Comparison of ENCODE assay signal across 16 cellular contexts in genomic region chr16:48720266-48720665, GRCh38.
DNase-seq lines count a peak whose midpoint lies in the region; ATAC-seq, FAIRE-seq and TF ChIP-seq lines count a peak whose summit lies in the region.
"Had no signal": no experiment of that assay in that cellular context is flagged by ENCODE, and none has a peak within 500 bp of the region (broad histone marks: within the 10 kb centered on the region; RNA-seq: fewer than 3 reads in every experiment).

No MANE protein-coding gene starts in this region.

- no peaks in the 10 kb centered on the region for H3K9me3 ChIP-seq in neuronal stem cell (replicated peaks in 1 of 2; ENCODE audit: control insufficient read depth in 2 of 2, insufficient read depth in 1 of 2, low read depth in 1 of 2, low read length in 2 of 2)
- H3K9me3 ChIP-seq in right atrium auricular region: no peaks in the 10 kb centered on the region
- H3K9me3 ChIP-seq: pancreas, SJSA1 had no signal

- H3K18ac ChIP-seq in neuronal stem cell (ENCODE audit: low read length): no peak overlapping the region

- no peak overlapping the region for H2BK15ac ChIP-seq in neuronal stem cell (ENCODE audit: low read length)

- no peak overlapping the region for H2AK5ac ChIP-seq in neuronal stem cell (ENCODE audit: low read depth, low read length)

- TF ChIP-seq CTCF in D721Med (IDR thresholded peaks at IDR 0.05; ENCODE audit: insufficient read depth, missing control alignments) (no peak), right atrium auricular region (IDR thresholded peaks at IDR 0.05) (no peak)

- no peak overlapping the region for H3K9ac ChIP-seq in neuronal stem cell (ENCODE audit: low read depth, low read length, poor library complexity)

- H3K27me3 ChIP-seq in neuronal stem cell (ENCODE audit: control insufficient read depth in 3 of 3, insufficient read depth in 3 of 3, low read depth in 1 of 3, low read length in 3 of 3) (no peaks in the 10 kb centered on the region), right atrium auricular region (no peaks in the 10 kb centered on the region)
- H3K27me3 ChIP-seq: gastroesophageal sphincter, pancreas, SJSA1, stomach had no signal

- no peak overlapping the region for H4K91ac ChIP-seq in neuronal stem cell (ENCODE audit: low read depth, low read length, poor library complexity)

- H3K4me1 ChIP-seq in neuronal stem cell (ENCODE audit: control insufficient read depth in 2 of 2, insufficient read depth in 1 of 2, low read depth in 1 of 2, low read length in 2 of 2): no peaks in the 10 kb centered on the region
- H3K4me1 ChIP-seq in right atrium auricular region: no peaks in the 10 kb centered on the region
- H3K4me1 ChIP-seq: gastroesophageal sphincter, pancreas, SJSA1, stomach had no signal

- no peak overlapping the region for H3K4me2 ChIP-seq in neuronal stem cell (ENCODE audit: insufficient read depth, low read length, poor library complexity, severe bottlenecking)

- H2AFZ ChIP-seq in neuronal stem cell (ENCODE audit: low read length): no peak overlapping the region

- no peak overlapping the region for H2BK120ac ChIP-seq in neuronal stem cell (ENCODE audit: low read depth, low read length)

- H4K8ac ChIP-seq in neuronal stem cell (ENCODE audit: low read depth, low read length): no peak overlapping the region

- H3K14ac ChIP-seq in neuronal stem cell (ENCODE audit: low read length): no peak overlapping the region

- FAIRE-seq in D721Med (lab: Jason Lieb, UNC): no peak
- FAIRE-seq: pancreas had no signal

- no CpG with 5 or more reads among the region's 9 CpGs for WGBS in neuronal stem cell (ENCODE audit: extremely low coverage in 2 of 2, insufficient read length in 2 of 2, insufficient replicate concordance in 1 of 2), 2 donors

- no peak overlapping the region for H2BK12ac ChIP-seq in neuronal stem cell (ENCODE audit: low read length)

- H3K23ac ChIP-seq in neuronal stem cell (ENCODE audit: low read depth, low read length, poor library complexity): no peak overlapping the region

- H3K79me1 ChIP-seq in neuronal stem cell (ENCODE audit: low read depth, low read length): no peaks in the 10 kb centered on the region

- peak; percentile 31 for DNase-seq in DMS 273 (lab: John Stamatoyannopoulos, UW; ENCODE audit: unreplicated experiment)
- no peak for DNase-seq in DMS 273 treated with DMSO at 0.1 percent for 48 hours (lab: John Stamatoyannopoulos, UW)
- DNase-seq in M059J (ENCODE audit: low read depth): peak; percentile 31
- peak; percentile 63 for DNase-seq in astrocyte of the hippocampus (ENCODE audit: low read depth, low spot score)
- peak; percentile 67 for DNase-seq in neuronal stem cell (ENCODE audit: low spot score)
- no peak for DNase-seq in D721Med (ENCODE audit: insufficient read length, low spot score)
- DNase-seq in right atrium auricular region (ENCODE audit: low spot score): no peak
- DNase-seq: activated CD4-positive, alpha-beta T cell treated with anti-CD3 and anti-CD28 coated beads for 4 hours; activated naive CD4-positive, alpha-beta T cell; KG1; pancreas; stomach had no signal

- H3K4me3 ChIP-seq in neuronal stem cell (ENCODE audit: low read length in 2 of 2): no peak overlapping the region
- no peak overlapping the region for H3K4me3 ChIP-seq in right atrium auricular region
- H3K4me3 ChIP-seq: gastroesophageal sphincter, pancreas, SJSA1, stomach had no signal

- no peak overlapping the region for H2BK5ac ChIP-seq in neuronal stem cell (ENCODE audit: low read length)

- no peaks in the 10 kb centered on the region for H3K36me3 ChIP-seq in neuronal stem cell (replicated peaks in 1 of 2; ENCODE audit: control insufficient read depth in 2 of 2, insufficient read depth in 2 of 2, low read length in 2 of 2)
- no peaks in the 10 kb centered on the region for H3K36me3 ChIP-seq in right atrium auricular region
- H3K36me3 ChIP-seq: gastroesophageal sphincter, pancreas, SJSA1, stomach had no signal

- no peak overlapping the region for H3K27ac ChIP-seq in neuronal stem cell (replicated peaks; ENCODE audit: low read length)
- H3K27ac ChIP-seq in right atrium auricular region: no peak overlapping the region
- H3K27ac ChIP-seq: 22Rv1, gastroesophageal sphincter, pancreas, SJSA1, stomach had no signal

- no peak overlapping the region for H3K4ac ChIP-seq in neuronal stem cell (ENCODE audit: low read length)

- no peak for ATAC-seq in HG02840 (IDR thresholded peaks at IDR 0.05; ENCODE audit: low FRiP score, unreplicated experiment)
- ATAC-seq: gastroesophageal sphincter, pancreas had no signal

Comparison
In these comparisons a context has a peak if more than half of its experiments do, and no peak if none do; other contexts are left out.
1. DNase-seq: peak in DMS 273 (single experiment), M059J (single experiment), astrocyte of the hippocampus (single experiment) and neuronal stem cell (single experiment); none in DMS 273 treated with DMSO at 0.1 percent for 48 hours (single experiment), D721Med (single experiment) and right atrium auricular region (single experiment).